1 cellular context compared by ENCODE assay signal in genomic region chr5:72265032-72265903, GRCh38.
TF ChIP-seq lines count a peak whose summit lies in the region.

No MANE protein-coding gene starts in this region.

TF ChIP-seq in IMR-90, 13 proteins besides CTCF, POLR2A, EP300 and RAD21:
- TF ChIP-seq, protein P1, sequence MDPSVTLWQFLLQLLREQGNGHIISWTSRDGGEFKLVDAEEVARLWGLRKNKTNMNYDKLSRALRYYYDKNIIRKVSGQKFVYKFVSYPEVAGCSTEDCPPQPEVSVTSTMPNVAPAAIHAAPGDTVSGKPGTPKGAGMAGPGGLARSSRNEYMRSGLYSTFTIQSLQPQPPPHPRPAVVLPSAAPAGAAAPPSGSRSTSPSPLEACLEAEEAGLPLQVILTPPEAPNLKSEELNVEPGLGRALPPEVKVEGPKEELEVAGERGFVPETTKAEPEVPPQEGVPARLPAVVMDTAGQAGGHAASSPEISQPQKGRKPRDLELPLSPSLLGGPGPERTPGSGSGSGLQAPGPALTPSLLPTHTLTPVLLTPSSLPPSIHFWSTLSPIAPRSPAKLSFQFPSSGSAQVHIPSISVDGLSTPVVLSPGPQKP (IDR thresholded peaks at IDR 0.05; ENCODE audit: borderline replicate concordance, low read depth, low read length) = no peak
- TF ChIP-seq RCOR1 (IDR thresholded peaks at IDR 0.05; ENCODE audit: insufficient replicate concordance, low read length) = no peak
- no peak for TF ChIP-seq BHLHE40 (IDR thresholded peaks at IDR 0.05; ENCODE audit: low read depth, low read length)
- no peak for TF ChIP-seq SMC3 (IDR thresholded peaks at IDR 0.05; ENCODE audit: low read depth, low read length)
- no peak for TF ChIP-seq CHD1 (IDR thresholded peaks at IDR 0.05; ENCODE audit: low read depth, low read length)
- no peak for TF ChIP-seq CEBPB (IDR thresholded peaks at IDR 0.05; ENCODE audit: low read depth, low read length)
- TF ChIP-seq USF2 (IDR thresholded peaks at IDR 0.05; ENCODE audit: low read depth, low read length) = no peak
- TF ChIP-seq NFE2L2 (IDR thresholded peaks at IDR 0.05; ENCODE audit: low read depth, low read length) = no peak
- no peak for TF ChIP-seq MXI1 (IDR thresholded peaks at IDR 0.05; ENCODE audit: borderline replicate concordance, low read depth, low read length)
- no peak for TF ChIP-seq MAZ (IDR thresholded peaks at IDR 0.05; ENCODE audit: borderline replicate concordance, low read depth, low read length)
- no peak for TF ChIP-seq MAFK (IDR thresholded peaks at IDR 0.05; ENCODE audit: low read depth, low read length)
- TF ChIP-seq RFX5 (IDR thresholded peaks at IDR 0.05; ENCODE audit: low read depth, low read length) = no peak
- no peak for TF ChIP-seq FOS (IDR thresholded peaks at IDR 0.05; ENCODE audit: low read depth, low read length)
